In the genomic region with DNA sequence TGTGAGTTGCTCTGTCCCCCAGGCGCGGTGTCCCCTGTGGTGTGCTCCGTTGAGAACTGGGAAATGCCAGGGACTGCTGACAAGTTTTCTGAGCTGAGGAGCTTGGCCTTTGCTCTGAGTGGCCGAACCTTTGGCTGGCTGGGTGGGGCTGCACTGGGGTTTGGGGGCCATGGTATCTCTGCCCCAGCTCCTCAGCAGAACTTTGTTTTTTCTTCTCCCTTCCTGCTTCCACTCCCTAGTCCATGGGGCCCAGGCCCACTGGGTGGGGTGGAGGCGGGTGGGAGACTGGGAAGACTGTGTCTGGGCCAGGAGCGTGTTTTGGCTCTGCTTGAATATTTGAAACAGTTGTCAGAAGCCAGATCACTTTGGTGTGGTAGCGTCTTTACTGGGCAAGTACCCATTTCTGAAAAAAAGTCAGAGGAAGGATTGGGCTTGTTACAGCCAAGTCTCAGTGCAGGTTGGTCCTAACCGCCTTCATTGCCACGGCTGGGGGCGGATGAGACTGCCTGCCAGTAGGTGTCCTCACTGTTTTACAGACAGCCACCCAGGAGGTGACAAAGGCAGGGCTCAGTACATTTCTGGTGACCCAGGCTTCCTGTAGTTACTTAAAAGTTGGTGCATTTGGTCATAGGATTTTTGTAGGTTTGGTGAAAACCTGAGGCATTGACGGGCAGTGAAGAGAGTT, we compare ENCODE assay signal across 1 cellular context.
TF ChIP-seq lines count a peak whose summit lies in the region.

No MANE protein-coding gene starts in this region.

TF ChIP-seq in HepG2, 621 proteins besides CTCF, POLR2A, EP300 and RAD21 (continued from another document and continues in another):
- TF ChIP-seq, protein P1, sequence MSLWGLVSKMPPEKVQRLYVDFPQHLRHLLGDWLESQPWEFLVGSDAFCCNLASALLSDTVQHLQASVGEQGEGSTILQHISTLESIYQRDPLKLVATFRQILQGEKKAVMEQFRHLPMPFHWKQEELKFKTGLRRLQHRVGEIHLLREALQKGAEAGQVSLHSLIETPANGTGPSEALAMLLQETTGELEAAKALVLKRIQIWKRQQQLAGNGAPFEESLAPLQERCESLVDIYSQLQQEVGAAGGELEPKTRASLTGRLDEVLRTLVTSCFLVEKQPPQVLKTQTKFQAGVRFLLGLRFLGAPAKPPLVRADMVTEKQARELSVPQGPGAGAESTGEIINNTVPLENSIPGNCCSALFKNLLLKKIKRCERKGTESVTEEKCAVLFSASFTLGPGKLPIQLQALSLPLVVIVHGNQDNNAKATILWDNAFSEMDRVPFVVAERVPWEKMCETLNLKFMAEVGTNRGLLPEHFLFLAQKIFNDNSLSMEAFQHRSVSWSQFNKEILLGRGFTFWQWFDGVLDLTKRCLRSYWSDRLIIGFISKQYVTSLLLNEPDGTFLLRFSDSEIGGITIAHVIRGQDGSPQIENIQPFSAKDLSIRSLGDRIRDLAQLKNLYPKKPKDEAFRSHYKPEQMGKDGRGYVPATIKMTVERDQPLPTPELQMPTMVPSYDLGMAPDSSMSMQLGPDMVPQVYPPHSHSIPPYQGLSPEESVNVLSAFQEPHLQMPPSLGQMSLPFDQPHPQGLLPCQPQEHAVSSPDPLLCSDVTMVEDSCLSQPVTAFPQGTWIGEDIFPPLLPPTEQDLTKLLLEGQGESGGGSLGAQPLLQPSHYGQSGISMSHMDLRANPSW (CRISPR knock-in tag; IDR thresholded peaks at IDR 0.05; ENCODE audit: borderline replicate concordance) = peak; percentile 56; the same call in 1 of the 2 replicates
- TF ChIP-seq DNMT1 (CRISPR knock-in tag; IDR thresholded peaks at IDR 0.05) (0 out of 2 replicates have a peak, but pooled peaks have one; percentile 35), NFRKB (IDR thresholded peaks at IDR 0.05) (no peak), TMF1 (CRISPR knock-in tag; IDR thresholded peaks at IDR 0.05; ENCODE audit: low read depth) (0 out of 2 replicates have a peak, but pooled peaks have one; percentile 30), ZFAT (CRISPR knock-in tag; conservative IDR thresholded peaks at IDR 0.05) (no peak), SPEN (CRISPR knock-in tag; IDR thresholded peaks at IDR 0.05; ENCODE audit: low read depth) (0 out of 2 replicates have a peak, but pooled peaks have one; percentile 15), SP5 (CRISPR knock-in tag; IDR thresholded peaks at IDR 0.05; ENCODE audit: borderline replicate concordance, low read depth) (0 out of 2 replicates have a peak, but pooled peaks have one; percentile 15), ZFY (CRISPR knock-in tag; IDR thresholded peaks at IDR 0.05) (peak; percentile 37; the same call in 1 of the 2 replicates), KLF16 (CRISPR knock-in tag; IDR thresholded peaks at IDR 0.05) (peak in 1 of 2 experiments; percentile 68; a peak in 2 of 4 replicates), HNF4A (CRISPR knock-in tag; IDR thresholded peaks at IDR 0.05) (no peak), NONO (IDR thresholded peaks at IDR 0.05) (no peak), NONO (CRISPR knock-in tag; conservative IDR thresholded peaks at IDR 0.05) (peak; percentile 73), ZNF230 (CRISPR knock-in tag; IDR thresholded peaks at IDR 0.05) (no peak), ZNF264 (CRISPR knock-in tag; IDR thresholded peaks at IDR 0.05) (no peak), MED1 (CRISPR knock-in tag; IDR thresholded peaks at IDR 0.05) (peak; percentile 23; the same call in 1 of the 2 replicates), ZC3H13 (CRISPR knock-in tag; IDR thresholded peaks at IDR 0.05) (0 out of 2 replicates have a peak, but pooled peaks have one; percentile 49), SP140L (CRISPR knock-in tag; IDR thresholded peaks at IDR 0.05; ENCODE audit: borderline replicate concordance) (0 out of 2 replicates have a peak, but pooled peaks have one; percentile 49), FOXA3 (CRISPR knock-in tag; IDR thresholded peaks at IDR 0.05) (peak; percentile 52), ZKSCAN5 (CRISPR knock-in tag; IDR thresholded peaks at IDR 0.05) (no peak), ZNF274 (CRISPR knock-in tag; IDR thresholded peaks at IDR 0.05) (no peak), ZNF367 (CRISPR knock-in tag; IDR thresholded peaks at IDR 0.05; ENCODE audit: borderline replicate concordance) (no peak), KDM2A (CRISPR knock-in tag; IDR thresholded peaks at IDR 0.05; ENCODE audit: borderline replicate concordance, low read depth) (peak; percentile 48)
- TF ChIP-seq, protein P2, sequence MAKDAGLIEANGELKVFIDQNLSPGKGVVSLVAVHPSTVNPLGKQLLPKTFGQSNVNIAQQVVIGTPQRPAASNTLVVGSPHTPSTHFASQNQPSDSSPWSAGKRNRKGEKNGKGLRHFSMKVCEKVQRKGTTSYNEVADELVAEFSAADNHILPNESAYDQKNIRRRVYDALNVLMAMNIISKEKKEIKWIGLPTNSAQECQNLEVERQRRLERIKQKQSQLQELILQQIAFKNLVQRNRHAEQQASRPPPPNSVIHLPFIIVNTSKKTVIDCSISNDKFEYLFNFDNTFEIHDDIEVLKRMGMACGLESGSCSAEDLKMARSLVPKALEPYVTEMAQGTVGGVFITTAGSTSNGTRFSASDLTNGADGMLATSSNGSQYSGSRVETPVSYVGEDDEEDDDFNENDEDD (CRISPR knock-in tag; IDR thresholded peaks at IDR 0.05; ENCODE audit: borderline replicate concordance) = no peak
- TF ChIP-seq, protein P3, sequence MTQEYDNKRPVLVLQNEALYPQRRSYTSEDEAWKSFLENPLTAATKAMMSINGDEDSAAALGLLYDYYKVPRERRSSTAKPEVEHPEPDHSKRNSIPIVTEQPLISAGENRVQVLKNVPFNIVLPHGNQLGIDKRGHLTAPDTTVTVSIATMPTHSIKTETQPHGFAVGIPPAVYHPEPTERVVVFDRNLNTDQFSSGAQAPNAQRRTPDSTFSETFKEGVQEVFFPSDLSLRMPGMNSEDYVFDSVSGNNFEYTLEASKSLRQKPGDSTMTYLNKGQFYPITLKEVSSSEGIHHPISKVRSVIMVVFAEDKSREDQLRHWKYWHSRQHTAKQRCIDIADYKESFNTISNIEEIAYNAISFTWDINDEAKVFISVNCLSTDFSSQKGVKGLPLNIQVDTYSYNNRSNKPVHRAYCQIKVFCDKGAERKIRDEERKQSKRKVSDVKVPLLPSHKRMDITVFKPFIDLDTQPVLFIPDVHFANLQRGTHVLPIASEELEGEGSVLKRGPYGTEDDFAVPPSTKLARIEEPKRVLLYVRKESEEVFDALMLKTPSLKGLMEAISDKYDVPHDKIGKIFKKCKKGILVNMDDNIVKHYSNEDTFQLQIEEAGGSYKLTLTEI (CRISPR knock-in tag; conservative IDR thresholded peaks at IDR 0.05) = no peak
- TF ChIP-seq, protein P4, sequence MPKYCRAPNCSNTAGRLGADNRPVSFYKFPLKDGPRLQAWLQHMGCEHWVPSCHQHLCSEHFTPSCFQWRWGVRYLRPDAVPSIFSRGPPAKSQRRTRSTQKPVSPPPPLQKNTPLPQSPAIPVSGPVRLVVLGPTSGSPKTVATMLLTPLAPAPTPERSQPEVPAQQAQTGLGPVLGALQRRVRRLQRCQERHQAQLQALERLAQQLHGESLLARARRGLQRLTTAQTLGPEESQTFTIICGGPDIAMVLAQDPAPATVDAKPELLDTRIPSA (CRISPR knock-in tag; IDR thresholded peaks at IDR 0.05; ENCODE audit: borderline replicate concordance) = no peak
- TF ChIP-seq, protein P5, sequence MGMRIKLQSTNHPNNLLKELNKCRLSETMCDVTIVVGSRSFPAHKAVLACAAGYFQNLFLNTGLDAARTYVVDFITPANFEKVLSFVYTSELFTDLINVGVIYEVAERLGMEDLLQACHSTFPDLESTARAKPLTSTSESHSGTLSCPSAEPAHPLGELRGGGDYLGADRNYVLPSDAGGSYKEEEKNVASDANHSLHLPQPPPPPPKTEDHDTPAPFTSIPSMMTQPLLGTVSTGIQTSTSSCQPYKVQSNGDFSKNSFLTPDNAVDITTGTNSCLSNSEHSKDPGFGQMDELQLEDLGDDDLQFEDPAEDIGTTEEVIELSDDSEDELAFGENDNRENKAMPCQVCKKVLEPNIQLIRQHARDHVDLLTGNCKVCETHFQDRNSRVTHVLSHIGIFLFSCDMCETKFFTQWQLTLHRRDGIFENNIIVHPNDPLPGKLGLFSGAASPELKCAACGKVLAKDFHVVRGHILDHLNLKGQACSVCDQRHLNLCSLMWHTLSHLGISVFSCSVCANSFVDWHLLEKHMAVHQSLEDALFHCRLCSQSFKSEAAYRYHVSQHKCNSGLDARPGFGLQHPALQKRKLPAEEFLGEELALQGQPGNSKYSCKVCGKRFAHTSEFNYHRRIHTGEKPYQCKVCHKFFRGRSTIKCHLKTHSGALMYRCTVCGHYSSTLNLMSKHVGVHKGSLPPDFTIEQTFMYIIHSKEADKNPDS (CRISPR knock-in tag; IDR thresholded peaks at IDR 0.05) = no peak
- TF ChIP-seq, protein P6, sequence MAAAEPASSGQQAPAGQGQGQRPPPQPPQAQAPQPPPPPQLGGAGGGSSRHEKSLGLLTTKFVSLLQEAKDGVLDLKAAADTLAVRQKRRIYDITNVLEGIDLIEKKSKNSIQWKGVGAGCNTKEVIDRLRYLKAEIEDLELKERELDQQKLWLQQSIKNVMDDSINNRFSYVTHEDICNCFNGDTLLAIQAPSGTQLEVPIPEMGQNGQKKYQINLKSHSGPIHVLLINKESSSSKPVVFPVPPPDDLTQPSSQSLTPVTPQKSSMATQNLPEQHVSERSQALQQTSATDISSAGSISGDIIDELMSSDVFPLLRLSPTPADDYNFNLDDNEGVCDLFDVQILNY (CRISPR knock-in tag; conservative IDR thresholded peaks at IDR 0.05) = no peak
- TF ChIP-seq, protein P7, sequence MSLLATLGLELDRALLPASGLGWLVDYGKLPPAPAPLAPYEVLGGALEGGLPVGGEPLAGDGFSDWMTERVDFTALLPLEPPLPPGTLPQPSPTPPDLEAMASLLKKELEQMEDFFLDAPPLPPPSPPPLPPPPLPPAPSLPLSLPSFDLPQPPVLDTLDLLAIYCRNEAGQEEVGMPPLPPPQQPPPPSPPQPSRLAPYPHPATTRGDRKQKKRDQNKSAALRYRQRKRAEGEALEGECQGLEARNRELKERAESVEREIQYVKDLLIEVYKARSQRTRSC (CRISPR knock-in tag; IDR thresholded peaks at IDR 0.05; ENCODE audit: low read depth) = no peak
- TF ChIP-seq, protein P8, sequence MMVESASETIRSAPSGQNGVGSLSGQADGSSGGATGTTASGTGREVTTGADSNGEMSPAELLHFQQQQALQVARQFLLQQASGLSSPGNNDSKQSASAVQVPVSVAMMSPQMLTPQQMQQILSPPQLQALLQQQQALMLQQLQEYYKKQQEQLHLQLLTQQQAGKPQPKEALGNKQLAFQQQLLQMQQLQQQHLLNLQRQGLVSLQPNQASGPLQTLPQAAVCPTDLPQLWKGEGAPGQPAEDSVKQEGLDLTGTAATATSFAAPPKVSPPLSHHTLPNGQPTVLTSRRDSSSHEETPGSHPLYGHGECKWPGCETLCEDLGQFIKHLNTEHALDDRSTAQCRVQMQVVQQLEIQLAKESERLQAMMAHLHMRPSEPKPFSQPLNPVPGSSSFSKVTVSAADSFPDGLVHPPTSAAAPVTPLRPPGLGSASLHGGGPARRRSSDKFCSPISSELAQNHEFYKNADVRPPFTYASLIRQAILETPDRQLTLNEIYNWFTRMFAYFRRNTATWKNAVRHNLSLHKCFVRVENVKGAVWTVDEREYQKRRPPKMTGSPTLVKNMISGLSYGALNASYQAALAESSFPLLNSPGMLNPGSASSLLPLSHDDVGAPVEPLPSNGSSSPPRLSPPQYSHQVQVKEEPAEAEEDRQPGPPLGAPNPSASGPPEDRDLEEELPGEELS (CRISPR knock-in tag; IDR thresholded peaks at IDR 0.05) = peak; percentile 45; the same call in 1 of the 2 replicates
- TF ChIP-seq, protein P9, sequence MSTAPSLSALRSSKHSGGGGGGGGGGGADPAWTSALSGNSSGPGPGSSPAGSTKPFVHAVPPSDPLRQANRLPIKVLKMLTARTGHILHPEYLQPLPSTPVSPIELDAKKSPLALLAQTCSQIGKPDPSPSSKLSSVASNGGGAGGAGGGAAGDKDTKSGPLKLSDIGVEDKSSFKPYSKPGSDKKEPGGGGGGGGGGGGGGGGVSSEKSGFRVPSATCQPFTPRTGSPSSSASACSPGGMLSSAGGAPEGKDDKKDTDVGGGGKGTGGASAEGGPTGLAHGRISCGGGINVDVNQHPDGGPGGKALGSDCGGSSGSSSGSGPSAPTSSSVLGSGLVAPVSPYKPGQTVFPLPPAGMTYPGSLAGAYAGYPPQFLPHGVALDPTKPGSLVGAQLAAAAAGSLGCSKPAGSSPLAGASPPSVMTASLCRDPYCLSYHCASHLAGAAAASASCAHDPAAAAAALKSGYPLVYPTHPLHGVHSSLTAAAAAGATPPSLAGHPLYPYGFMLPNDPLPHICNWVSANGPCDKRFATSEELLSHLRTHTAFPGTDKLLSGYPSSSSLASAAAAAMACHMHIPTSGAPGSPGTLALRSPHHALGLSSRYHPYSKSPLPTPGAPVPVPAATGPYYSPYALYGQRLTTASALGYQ (CRISPR knock-in tag; IDR thresholded peaks at IDR 0.05) = no peak
- TF ChIP-seq, protein P10, sequence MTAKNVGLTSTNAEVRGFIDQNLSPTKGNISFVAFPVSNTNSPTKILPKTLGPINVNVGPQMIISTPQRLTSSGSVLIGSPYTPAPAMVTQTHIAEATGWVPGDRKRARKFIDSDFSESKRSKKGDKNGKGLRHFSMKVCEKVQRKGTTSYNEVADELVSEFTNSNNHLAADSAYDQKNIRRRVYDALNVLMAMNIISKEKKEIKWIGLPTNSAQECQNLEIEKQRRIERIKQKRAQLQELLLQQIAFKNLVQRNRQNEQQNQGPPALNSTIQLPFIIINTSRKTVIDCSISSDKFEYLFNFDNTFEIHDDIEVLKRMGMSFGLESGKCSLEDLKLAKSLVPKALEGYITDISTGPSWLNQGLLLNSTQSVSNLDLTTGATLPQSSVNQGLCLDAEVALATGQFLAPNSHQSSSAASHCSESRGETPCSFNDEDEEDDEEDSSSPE (CRISPR knock-in tag; IDR thresholded peaks at IDR 0.05) = 0 out of 2 replicates have a peak, but pooled peaks have one; percentile 28
